ENCODE assay signal across 21 cellular contexts in the genomic region with DNA sequence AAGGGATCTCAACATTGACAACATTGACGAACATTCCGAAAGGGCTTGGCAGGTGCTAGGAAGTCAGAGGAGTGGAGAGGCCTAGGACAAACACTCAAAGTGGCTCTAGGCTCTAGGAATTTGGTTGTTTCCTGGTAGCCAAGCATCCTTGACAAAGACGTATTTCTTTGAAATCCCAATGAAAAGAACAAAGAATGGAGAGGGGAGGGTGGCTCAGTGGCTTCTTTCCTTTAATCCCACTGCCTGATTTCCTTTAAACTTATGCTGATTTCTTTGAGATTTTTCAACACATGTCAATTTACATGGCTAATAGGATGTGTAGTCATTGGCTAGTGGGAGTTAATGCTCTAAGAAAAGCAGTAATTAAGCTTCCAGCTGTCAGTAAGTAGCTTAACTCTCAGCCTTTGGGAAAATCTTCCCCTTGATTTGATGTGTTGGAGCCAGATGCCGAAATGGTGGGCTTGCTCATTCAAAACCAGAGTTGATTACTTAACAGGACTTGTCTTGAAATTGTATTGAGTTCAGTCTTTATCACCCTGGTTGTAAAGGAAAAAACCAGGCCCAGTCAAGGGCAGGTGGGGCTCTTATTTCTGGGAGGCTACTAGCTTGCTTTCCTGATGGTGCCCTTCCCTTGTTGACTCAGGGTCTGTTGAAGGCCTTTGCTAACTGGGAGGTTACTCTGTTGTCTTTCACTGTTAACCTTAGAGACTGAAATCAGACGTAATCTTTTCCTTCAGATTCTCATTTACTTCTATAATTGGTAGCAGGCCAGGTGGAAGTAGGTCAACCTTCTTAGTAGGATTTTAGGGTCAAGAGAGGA. TPM values are rescaled to one million over a fixed set of nuclear protein-coding genes. Genes with fewer than 3 reads are reported as not detected.
DNase-seq lines count a peak whose midpoint lies in the region; FAIRE-seq and TF ChIP-seq lines count a peak whose summit lies in the region.
"Had no signal": no experiment of that assay in that cellular context is flagged by ENCODE, and none has a peak within 500 bp of the region (broad histone marks: within the 10 kb centered on the region; RNA-seq: fewer than 3 reads in every experiment).

No MANE protein-coding gene starts in this region.

- WGBS in H1 (ENCODE audit: extremely low coverage in 1 of 2, insufficient coverage in 1 of 2, insufficient read length in 1 of 2, insufficient replicate concordance in 2 of 2, low coverage in 1 of 2, low lambda C conversion rate in 2 of 2, missing lambda C conversion rate in 1 of 2), 2 experiments = 65% methylated on average over 5 of the region's 5 CpGs; no CpG with 5 or more reads in 1 of the 2 experiments
- 74 to 89% methylated on average over 3 to 5 of the region's 5 CpGs for WGBS in transverse colon (ENCODE audit: low coverage in 1 of 2), 2 donors

- H3K23me2 ChIP-seq in H1 (ENCODE audit: low read depth, low read length) = no peaks in the 10 kb centered on the region

- H3K79me2 ChIP-seq in H1 (ENCODE audit: control insufficient read depth in 1 of 2, insufficient read depth in 2 of 2, low read length in 2 of 2) = no peaks in the 10 kb centered on the region

- intact Hi-C loops in activated naive CD4-positive, alpha-beta T cell treated with anti-CD3 and anti-CD28 coated beads for 36 hours (cut with micrococcal nuclease) = no loop called here
- intact Hi-C loops in transverse colon (cut with DNase I; ENCODE audit: low total_unique reads) = no loop called here

- H3K4me3 ChIP-seq in NT2/D1 (ENCODE audit: insufficient read length, low read depth) (no peak overlapping the region), H1 (ENCODE audit: extremely low read depth in 1 of 4, insufficient read depth in 2 of 4, low read depth in 3 of 4, low read length in 4 of 4) (no peak overlapping the region), transverse colon (no peak overlapping the region)
- H3K4me3 ChIP-seq: A549; BLaER1 treated with 17β-estradiol and CSF1 and Interleukin-3, amounts not matched to agents 10 nM and 100 nM; psoas muscle had no signal

- H3K4me3 Mint-ChIP-seq in activated naive CD4-positive, alpha-beta T cell treated with anti-CD3 and anti-CD28 coated beads, Interleukin-2, amount 50 U/mL, for 24 hours = no peak overlapping the region
- no peak overlapping the region for H3K4me3 Mint-ChIP-seq in activated naive CD4-positive, alpha-beta T cell treated with anti-CD3 and anti-CD28 coated beads for 36 hours
- H3K4me3 Mint-ChIP-seq: activated T-cell treated with anti-CD3 and anti-CD28 coated beads, Interleukin-2, amount 50 U/mL, for 72 hours; memory B cell; T-helper 1 cell treated with Interleukin-12 subunit alpha and Interleukin-12 subunit beta and Interleukin-4 antibody, amounts not matched to agents 30 μg/mL and 1 μg/mL, for 36 hours had no signal

- H3K79me1 ChIP-seq in H1 (ENCODE audit: low read depth, low read length) = no peaks in the 10 kb centered on the region; the same call in 1 of the 2 replicates

- no peak overlapping the region for H3K56ac ChIP-seq in H1 (replicated peaks; ENCODE audit: insufficient read length, low read depth, low read length)

- peaks cover 67% of the 10 kb centered on the region for H3K4me1 Mint-ChIP-seq in activated naive CD4-positive, alpha-beta T cell treated with anti-CD3 and anti-CD28 coated beads, Interleukin-2, amount 50 U/mL, for 24 hours
- H3K4me1 Mint-ChIP-seq in activated naive CD4-positive, alpha-beta T cell treated with anti-CD3 and anti-CD28 coated beads for 36 hours (ENCODE audit: low read depth) = peaks cover 62% of the 10 kb centered on the region

- no peak overlapping the region for H4K5ac ChIP-seq in H1 (ENCODE audit: insufficient read length, low read depth, low read length)

- in situ Hi-C loops in transverse colon (cut with MboI; ENCODE audit: low pct_ligation_motif_present in 1 of 4, low pct_unique_long_range_greater_than_20kb in 1 of 4, low sequenced_read_pairs in 3 of 4) = no loop called here

- H3K27ac Mint-ChIP-seq in activated naive CD4-positive, alpha-beta T cell treated with anti-CD3 and anti-CD28 coated beads, Interleukin-2, amount 50 U/mL, for 24 hours = peak overlapping the region; percentile 57
- no peak overlapping the region for H3K27ac Mint-ChIP-seq in activated naive CD4-positive, alpha-beta T cell treated with anti-CD3 and anti-CD28 coated beads for 36 hours
- H3K27ac Mint-ChIP-seq: memory B cell; T-helper 1 cell treated with Interleukin-12 subunit alpha and Interleukin-12 subunit beta and Interleukin-4 antibody, amounts not matched to agents 30 μg/mL and 1 μg/mL, for 36 hours had no signal

- H2AFZ ChIP-seq in H1 (ENCODE audit: low read length) = no peak overlapping the region

- no peak overlapping the region for H2BK120ac ChIP-seq in H1 (replicated peaks; ENCODE audit: low read depth, low read length)

- TF ChIP-seq CTCF in H1 (IDR thresholded peaks at IDR 0.05; ENCODE audit: control extremely low read depth in 1 of 3, insufficient read depth in 1 of 3, low read depth in 1 of 3, low read length in 3 of 3) (no peak), transverse colon (IDR thresholded peaks at IDR 0.05) (no peak)

- no peak overlapping the region for H2AK5ac ChIP-seq in H1 (ENCODE audit: low read depth, low read length)

- TF ChIP-seq RAD21 in H1 (IDR thresholded peaks at IDR 0.05 in 1 of 2, conservative IDR thresholded peaks at IDR 0.05 in 1 of 2; ENCODE audit: low read depth in 2 of 2, low read length in 2 of 2) = no peak

- TF ChIP-seq EP300 in H1 (IDR thresholded peaks at IDR 0.05; ENCODE audit: borderline replicate concordance in 1 of 2, low read depth in 2 of 2, low read length in 2 of 2) (no peak), transverse colon (IDR thresholded peaks at IDR 0.05; ENCODE audit: low read depth) (no peak)

- H3K27me3 ChIP-seq in NT2/D1 (ENCODE audit: insufficient read depth, insufficient read length) (no peaks in the 10 kb centered on the region), H1 (replicated peaks in 1 of 4; ENCODE audit: control insufficient read depth in 3 of 4, extremely low read depth in 1 of 4, insufficient read depth in 3 of 4, low read length in 3 of 4) (no peaks in the 10 kb centered on the region), transverse colon (no peaks in the 10 kb centered on the region)

- no peak overlapping the region for H2BK20ac ChIP-seq in H1 (ENCODE audit: low read length)

- H3K9ac ChIP-seq in NT2/D1 (ENCODE audit: insufficient read length, low read depth) (no peak overlapping the region), H1 (replicated peaks in 1 of 4; ENCODE audit: extremely low read depth in 1 of 4, low read depth in 3 of 4, low read length in 3 of 4) (no peak overlapping the region)
- H3K9ac ChIP-seq: BLaER1 treated with 17β-estradiol and CSF1 and Interleukin-3, amounts not matched to agents 10 nM and 100 nM had no signal

- H4K8ac ChIP-seq in H1 (ENCODE audit: extremely low read depth, insufficient read depth, low read length) = no peak overlapping the region

- no peak for DNase-seq in activated naive CD4-positive, alpha-beta T cell treated with anti-CD3 and anti-CD28 coated beads for 36 hours
- DNase-seq in NT2/D1 (ENCODE audit: low read depth, low spot score) (peak; percentile 68), H1 (ENCODE audit: low read depth in 1 of 2, low spot score in 2 of 2) (peak in 1 of 2 experiments; percentile 23), transverse colon (peak; percentile 17), DMS79 treated with DMSO at 0.1 percent for 48 hours (lab: John Stamatoyannopoulos, UW) (no peak), HEK293T (ENCODE audit: extremely low spot score) (no peak), AML-193 (lab: John Stamatoyannopoulos, UW) (no peak)
- DNase-seq: activated T-cell treated with anti-CD3 and anti-CD28 coated beads, Interleukin-2, amount 50 U/mL, for 72 hours; DMS79; hippocampal formation; islet precursor cell; KBM-7; NCI-H187; NCI-H510A treated with DMSO at 0.1 percent for 48 hours; psoas muscle; Right ventricle myocardium superior had no signal

- H3K27me3 Mint-ChIP-seq in activated naive CD4-positive, alpha-beta T cell treated with anti-CD3 and anti-CD28 coated beads, Interleukin-2, amount 50 U/mL, for 24 hours = no peaks in the 10 kb centered on the region
- no peaks in the 10 kb centered on the region for H3K27me3 Mint-ChIP-seq in activated naive CD4-positive, alpha-beta T cell treated with anti-CD3 and anti-CD28 coated beads for 36 hours (ENCODE audit: low read depth)

- H3K4ac ChIP-seq in H1 (replicated peaks; ENCODE audit: insufficient read length, low read depth, low read length) = no peak overlapping the region

- H2BK5ac ChIP-seq in H1 (ENCODE audit: low read depth, low read length) = no peak overlapping the region

- H3K18ac ChIP-seq in H1 (ENCODE audit: extremely low read depth, low read length) = no peak overlapping the region

- H4K20me1 ChIP-seq in H1 (replicated peaks in 1 of 2; ENCODE audit: control insufficient read depth in 1 of 2, insufficient read depth in 2 of 2, low read length in 2 of 2) = no peaks in the 10 kb centered on the region
- H4K20me1 ChIP-seq: BLaER1 treated with 17β-estradiol and CSF1 and Interleukin-3, amounts not matched to agents 10 nM and 100 nM had no signal

- FAIRE-seq in H1 (lab: Jason Lieb, UNC) = peak; percentile 57
- FAIRE-seq: A549 had no signal

- H3K27ac ChIP-seq in H1 (ENCODE audit: low read depth, low read length) (peak overlapping the region; percentile 60), transverse colon (peak overlapping the region; percentile 28 to 49 (median 33))
- H3K27ac ChIP-seq: A549; BLaER1 treated with 17β-estradiol and CSF1 and Interleukin-3, amounts not matched to agents 10 nM and 100 nM; psoas muscle had no signal

- H3K9me3 ChIP-seq in NT2/D1 (ENCODE audit: insufficient read depth, low read length) (no peaks in the 10 kb centered on the region), H1 (ENCODE audit: insufficient read depth in 2 of 2, low read depth in 1 of 2, low read length in 1 of 2) (no peaks in the 10 kb centered on the region), transverse colon (no peaks in the 10 kb centered on the region)
- H3K9me3 ChIP-seq: A549, psoas muscle had no signal

- H3K36me3 Mint-ChIP-seq in activated naive CD4-positive, alpha-beta T cell treated with anti-CD3 and anti-CD28 coated beads, Interleukin-2, amount 50 U/mL, for 24 hours = peaks cover 27% of the 10 kb centered on the region
- H3K36me3 Mint-ChIP-seq in activated naive CD4-positive, alpha-beta T cell treated with anti-CD3 and anti-CD28 coated beads for 36 hours (ENCODE audit: low read depth) = peaks cover 48% of the 10 kb centered on the region

- no peak overlapping the region for H2BK15ac ChIP-seq in H1 (ENCODE audit: low read length)

- no peak overlapping the region for H2BK12ac ChIP-seq in H1 (ENCODE audit: low read depth, low read length)

- no peak overlapping the region for H3K4me2 ChIP-seq in H1 (ENCODE audit: insufficient read depth in 1 of 2, low read depth in 2 of 2, low read length in 2 of 2)
- H3K4me2 ChIP-seq: A549; BLaER1 treated with 17β-estradiol and CSF1 and Interleukin-3, amounts not matched to agents 10 nM and 100 nM had no signal

- TF ChIP-seq POLR2A in H1 (IDR thresholded peaks at IDR 0.05; ENCODE audit: control extremely low read depth in 1 of 2, low read depth in 2 of 2, low read length in 2 of 2) (no peak), transverse colon (IDR thresholded peaks at IDR 0.05) (no peak)

- peaks cover 6% of the 10 kb centered on the region for H3K9me3 Mint-ChIP-seq in activated naive CD4-positive, alpha-beta T cell treated with anti-CD3 and anti-CD28 coated beads, Interleukin-2, amount 50 U/mL, for 24 hours
- peaks cover 2% of the 10 kb centered on the region for H3K9me3 Mint-ChIP-seq in activated naive CD4-positive, alpha-beta T cell treated with anti-CD3 and anti-CD28 coated beads for 36 hours

- no peaks in the 10 kb centered on the region for H3K4me1 ChIP-seq in NT2/D1 (ENCODE audit: insufficient read depth, insufficient read length)
- H3K4me1 ChIP-seq in H1 (replicated peaks in 1 of 4; ENCODE audit: control insufficient read depth in 3 of 4, insufficient read depth in 4 of 4, low read length in 3 of 4) = peaks cover 0 to 11% (median 6%) of the 10 kb centered on the region in 4 experiments; a peak in 4 of 7 replicates
- H3K4me1 ChIP-seq in transverse colon = peaks cover 0 to 8% (median 0%) of the 10 kb centered on the region in 4 donors
- H3K4me1 ChIP-seq: A549, psoas muscle had no signal

- H3K23ac ChIP-seq in H1 (ENCODE audit: insufficient read length) = no peak overlapping the region

- H3K14ac ChIP-seq in H1 (ENCODE audit: insufficient read length) = no peak overlapping the region

- POLR2A ChIA-PET in H1 (lab: Charles Lee; ENCODE audit: partially characterized antibody) (no interaction called here), HEK293T (lab: Yijun Ruan, JAX) (no interaction called here)

- no peak overlapping the region for H4K91ac ChIP-seq in H1 (replicated peaks; ENCODE audit: insufficient read length, low read length)

- peaks cover 6% of the 10 kb centered on the region for H3K36me3 ChIP-seq in NT2/D1 (ENCODE audit: insufficient read depth, insufficient read length, low read length)
- peaks cover 3 to 50% (median 21%) of the 10 kb centered on the region in 4 experiments; a peak in 5 of 8 replicates for H3K36me3 ChIP-seq in H1 (ENCODE audit: control insufficient read depth in 2 of 4, insufficient read depth in 4 of 4, low read length in 3 of 4)
- H3K36me3 ChIP-seq in transverse colon = peaks cover 0 to 15% (median 0%) of the 10 kb centered on the region in 4 donors

- CTCF ChIA-PET in activated naive CD4-positive, alpha-beta T cell treated with anti-CD3 and anti-CD28 coated beads for 36 hours (lab: Charles Lee) = interaction anchor here (0.7 kb wide), 1 partner anchor 12 kb away, joined by 3 read pairs; no protein-coding TSS in a partner anchor
- CTCF ChIA-PET in H1 (lab: Charles Lee; ENCODE audit: partially characterized antibody) (no interaction called here), HEK293T (lab: Yijun Ruan, JAX) (no interaction called here)

RNA-seq across cellular contexts. Expression of a gene that starts 45.3 kb away (rescaled TPM):
- 10 to 100 TPM; 66.8 to 67.2 TPM for total RNA-seq in activated naive CD4-positive, alpha-beta T cell treated with anti-CD3 and anti-CD28 coated beads for 36 hours
- 65.5 and 66.6 TPM in 2 replicates for total RNA-seq in H1 (2021; fragmentation: NEBNext Ultra II Directional; extraction: Animal tissue kit (Norgen Biotek cat#: 25700))
- 38.1 and 90.3 TPM in 2 replicates for polyA plus RNA-seq in H1 (2011; rRNA removed)
- polyA plus RNA-seq in H1 (2011; cell fraction: cytosol; rRNA removed) = 40.1 TPM
- 217 TPM for polyA plus RNA-seq in H1 (2011; cell fraction: nucleus; rRNA removed)
- polyA plus RNA-seq in H1 (2012, experiment 1 of 2) = 27.0 to 38.1 TPM (median 34.7 TPM) in 4 replicates
- polyA plus RNA-seq in H1 (2012, experiment 2 of 2) = 2.3 TPM
- 45.2 TPM for polyA plus RNA-seq in H1 (2013, experiment 1 of 2)
- 33.1 TPM for polyA plus RNA-seq in H1 (2013, experiment 2 of 2)
- 340 and 508 TPM in 2 replicates for polyA minus RNA-seq in H1 (2011; rRNA and poly(A)+ RNA removed)
- 105 TPM for polyA minus RNA-seq in H1 (2011; cell fraction: cytosol; rRNA and poly(A)+ RNA removed)
- polyA minus RNA-seq in H1 (2011; cell fraction: nucleus; rRNA and poly(A)+ RNA removed) = 189 TPM
- 100 to 1,000 TPM in 3 of 4 donors, 10 to 100 TPM in 1; 81.6 to 338 (median 129) TPM for total RNA-seq in transverse colon

Comparison
In these comparisons a context has a peak if more than half of its experiments do, and no peak if none do; other contexts are left out.
1. DNase-seq: peak in NT2/D1 (single experiment) and transverse colon (single experiment); none in activated naive CD4-positive, alpha-beta T cell treated with anti-CD3 and anti-CD28 coated beads for 36 hours (single experiment), DMS79 treated with DMSO at 0.1 percent for 48 hours (single experiment), HEK293T (single experiment) and AML-193 (0 of 2).